Comparison of ENCODE assay signal across 8 cellular contexts in the genomic region with DNA sequence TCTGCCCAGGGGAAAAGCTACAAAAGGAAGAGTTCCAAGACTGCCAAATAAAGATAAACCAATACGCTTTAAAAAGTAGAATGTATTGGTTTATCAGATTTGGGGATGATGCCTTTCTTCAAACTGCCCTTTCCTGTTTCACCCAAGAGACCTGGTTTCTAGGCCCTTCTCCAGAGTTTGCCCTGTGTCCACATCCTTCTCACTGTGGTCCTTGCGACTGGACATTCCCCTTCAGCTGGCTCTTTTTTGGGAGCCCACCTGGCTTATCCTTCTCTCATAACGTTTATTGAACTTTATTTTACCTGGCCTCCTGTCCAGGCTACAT. TPM values are rescaled to one million over a fixed set of nuclear protein-coding genes. Genes with fewer than 3 reads are reported as not detected.
DNase-seq lines count a peak whose midpoint lies in the region; ATAC-seq and TF ChIP-seq lines count a peak whose summit lies in the region.

No MANE protein-coding gene starts in this region.

- DNase-seq in WERI-Rb-1 (no peak), foreskin keratinocyte (no peak), skeletal muscle cell (ENCODE audit: low read depth) (no peak), HK-2 (ENCODE audit: unreplicated experiment) (no peak), NCI-H2171 treated with DMSO at 0.1 percent for 48 hours (lab: John Stamatoyannopoulos, UW) (no peak)

- no peak for ATAC-seq in foreskin keratinocyte
- ATAC-seq in GM18907 (IDR thresholded peaks at IDR 0.05; ENCODE audit: unreplicated experiment): no peak
- no peak for ATAC-seq in activated CD4-positive, CD25-positive, alpha-beta regulatory T cell treated with anti-CD3 and anti-CD28 coated beads, Interleukin-2, amount 50 U/mL, for 24 hours

- peaks cover 28% of the 10 kb centered on the region for H3K36me3 ChIP-seq in WERI-Rb-1

- peak overlapping the region; percentile 86 for H3K27ac ChIP-seq in WERI-Rb-1
- peak overlapping the region; percentile 88 for H3K27ac ChIP-seq in foreskin keratinocyte

- H3K27me3 ChIP-seq in WERI-Rb-1 (ENCODE audit: insufficient read depth, low read depth, severe bottlenecking) (no peaks in the 10 kb centered on the region), foreskin keratinocyte (no peaks in the 10 kb centered on the region)

- H3K9me3 ChIP-seq in WERI-Rb-1 (ENCODE audit: severe bottlenecking): no peaks in the 10 kb centered on the region

- H3K4me3 ChIP-seq in GM12875 (ENCODE audit: low read depth, low read length) (peak overlapping the region; percentile 88), WERI-Rb-1 (ENCODE audit: low read depth, low read length) (peak overlapping the region; percentile 88), skeletal muscle cell (ENCODE audit: low read depth, low read length) (peak overlapping the region; percentile 73)

- H3K4me1 ChIP-seq in foreskin keratinocyte: peaks cover 6% of the 10 kb centered on the region

- no peak for TF ChIP-seq CTCF in GM12875 (IDR thresholded peaks at IDR 0.05; ENCODE audit: borderline replicate concordance, insufficient read depth, low read depth, low read length)
- TF ChIP-seq CTCF in WERI-Rb-1 (IDR thresholded peaks at IDR 0.05; ENCODE audit: low read depth, low read length): no peak
- TF ChIP-seq CTCF in foreskin keratinocyte (conservative IDR thresholded peaks at IDR 0.05): no peak

RNA-seq across cellular contexts. Expression of a gene that starts 0.5 kb away (rescaled TPM):
- 32.6 and 35.6 TPM in 2 replicates for total RNA-seq in foreskin keratinocyte
- polyA plus RNA-seq in foreskin keratinocyte: 37.2 and 43.3 TPM in 2 replicates

RNA-seq across cellular contexts. Expression of a gene that starts 17.4 kb away (rescaled TPM):
- total RNA-seq in foreskin keratinocyte: 47.4 and 68.3 TPM in 2 replicates
- polyA plus RNA-seq in foreskin keratinocyte: 114 and 133 TPM in 2 replicates

RNA-seq across cellular contexts. Expression of a gene that starts 24.3 kb away (rescaled TPM):
- 15.2 and 15.3 TPM in 2 replicates for total RNA-seq in foreskin keratinocyte
- 9.5 and 11.0 TPM in 2 replicates for polyA plus RNA-seq in foreskin keratinocyte
